Comparison of ENCODE assay signal across 8 cellular contexts in the genomic region with DNA sequence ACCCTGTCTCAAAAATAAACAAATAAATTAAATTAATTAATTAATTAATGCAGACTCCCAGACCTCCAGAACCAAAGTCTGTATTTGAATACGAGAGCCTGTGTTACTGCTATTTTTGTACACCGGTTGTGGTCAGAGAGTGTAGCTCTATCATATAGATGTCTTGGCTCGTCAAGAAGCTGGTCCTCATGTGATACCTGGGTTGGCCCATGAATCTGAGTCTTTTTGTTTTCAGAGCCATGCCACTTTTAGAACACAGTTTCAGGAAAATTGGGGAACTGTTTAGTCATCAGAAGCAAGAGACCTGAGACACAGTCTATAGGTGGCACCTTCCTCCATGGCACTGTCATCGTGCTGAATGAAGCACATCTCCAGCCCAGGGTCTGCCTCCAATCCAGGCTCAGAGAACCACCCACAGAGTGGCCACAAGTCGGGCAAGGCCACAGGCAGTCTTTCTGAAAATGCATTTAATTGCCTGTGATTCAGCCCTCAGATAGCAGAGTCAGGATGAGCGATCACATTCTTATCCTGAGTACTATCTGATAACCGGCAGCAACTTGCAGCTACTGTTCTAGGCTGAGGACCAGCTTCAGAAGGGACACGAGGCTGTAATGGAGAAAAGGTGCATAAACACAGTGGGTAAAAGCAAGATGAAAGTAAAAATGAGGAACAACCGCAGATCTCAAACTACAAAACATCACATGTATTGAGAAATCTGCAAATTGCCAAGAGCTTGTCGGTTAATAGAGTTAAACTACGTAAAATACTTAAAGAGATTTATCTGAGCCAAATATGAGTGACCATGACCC. TPM values are rescaled to one million over a fixed set of nuclear protein-coding genes. Genes with fewer than 3 reads are reported as not detected.
A peak's percentile ranks its signal among the peaks of the same experiment; 100 is the strongest.
DNase-seq lines count a peak whose midpoint lies in the region; ATAC-seq and TF ChIP-seq lines count a peak whose summit lies in the region.
"Had no signal": no experiment of that assay in that cellular context is flagged by ENCODE, and none has a peak within 500 bp of the region (broad histone marks: within the 10 kb centered on the region; RNA-seq: fewer than 3 reads in every experiment).

No MANE protein-coding gene starts in this region.

- H3K27me3 ChIP-seq in GM23248 (replicated peaks; ENCODE audit: insufficient read depth) (no peaks in the 10 kb centered on the region), adipocyte (replicated peaks; ENCODE audit: control insufficient read depth, insufficient read depth, low read length) (no peaks in the 10 kb centered on the region), osteoblast (ENCODE audit: insufficient read depth, low read length) (no peaks in the 10 kb centered on the region)
- H3K27me3 ChIP-seq: heart left ventricle had no signal

- 33 to 34% methylated on average over 11 of the region's 11 CpGs for WGBS in GM23248 (ENCODE audit: low coverage in 1 of 2, low lambda C conversion rate in 2 of 2, missing lambda C conversion rate in 2 of 2), 2 experiments

- H3K36me3 ChIP-seq in GM23248 (ENCODE audit: low read depth) (no peaks in the 10 kb centered on the region), adipocyte (ENCODE audit: control insufficient read depth, insufficient read depth, low read length, severe bottlenecking) (no peaks in the 10 kb centered on the region), osteoblast (ENCODE audit: insufficient read depth, low read length) (no peaks in the 10 kb centered on the region)
- H3K36me3 ChIP-seq: heart left ventricle had no signal

- H3K9ac ChIP-seq in GM23248 (peak overlapping the region; percentile 36), adipocyte (ENCODE audit: low read length) (no peak overlapping the region)

- H3K4me1 ChIP-seq in GM23248 (ENCODE audit: insufficient read depth) (peaks cover 36% of the 10 kb centered on the region), adipocyte (ENCODE audit: control insufficient read depth, insufficient read depth, low read length) (peaks cover 32% of the 10 kb centered on the region), osteoblast (ENCODE audit: insufficient read depth, low read length) (peaks cover 39% of the 10 kb centered on the region)

- no peaks in the 10 kb centered on the region for H4K20me1 ChIP-seq in GM23248 (ENCODE audit: insufficient read depth)
- H4K20me1 ChIP-seq in osteoblast (ENCODE audit: insufficient read depth, low read length), result no peaks in the 10 kb centered on the region

- DNase-seq in GM23248 (peak; percentile 88), NOMO-1 (lab: John Stamatoyannopoulos, UW; ENCODE audit: unreplicated experiment in 2 of 2) (peak; percentile 79 to 80), adipocyte (ENCODE audit: low read depth) (peak; percentile 42), osteoblast (ENCODE audit: insufficient read length, low spot score, missing footprints) (peak; percentile 79), NCI-H1105 treated with DMSO at 0.1 percent for 48 hours (lab: John Stamatoyannopoulos, UW) (no peak)
- DNase-seq: heart left ventricle had no signal

- H3K79me2 ChIP-seq in GM23248 (ENCODE audit: insufficient read depth) (no peaks in the 10 kb centered on the region), osteoblast (ENCODE audit: insufficient read depth, low read length) (no peaks in the 10 kb centered on the region)

- H3K9me3 ChIP-seq in GM23248 (ENCODE audit: low read depth) (no peaks in the 10 kb centered on the region), adipocyte (ENCODE audit: control insufficient read depth, low read length) (peaks cover 5% of the 10 kb centered on the region), osteoblast (ENCODE audit: low read depth, low read length) (no peaks in the 10 kb centered on the region)

- H3K4me2 ChIP-seq in GM23248 (ENCODE audit: unreplicated experiment) (peak overlapping the region; percentile 32), osteoblast (ENCODE audit: insufficient read depth, low read length) (peak overlapping the region; percentile 28)

- no peaks in the 10 kb centered on the region for H3K9me2 ChIP-seq in GM23248 (ENCODE audit: insufficient read depth)

- peaks cover 36% of the 10 kb centered on the region for H3F3A ChIP-seq in GM23248 (ENCODE audit: insufficient read depth)

- in situ Hi-C loops in GM23248 (cut with MboI), result no loop called here

- H3K4me3 ChIP-seq in GM23248, result no peak overlapping the region
- H3K4me3 ChIP-seq in adipocyte (ENCODE audit: low read length), result no peak overlapping the region
- H3K4me3 ChIP-seq in osteoblast (ENCODE audit: insufficient read depth, low read length), result no peak overlapping the region
- H3K4me3 ChIP-seq: heart left ventricle had no signal

- no peak for TF ChIP-seq CTCF in osteoblast (IDR thresholded peaks at IDR 0.05; ENCODE audit: extremely low read depth, low read depth, low read length)

- H2AFZ ChIP-seq in GM23248 (no peak overlapping the region), osteoblast (ENCODE audit: low read length) (no peak overlapping the region)

- peak overlapping the region; percentile 68 for H3K27ac ChIP-seq in GM23248
- H3K27ac ChIP-seq in osteoblast (ENCODE audit: low read depth, low read length), result peak overlapping the region; percentile 76

- ATAC-seq in HG02610 (IDR thresholded peaks at IDR 0.05; ENCODE audit: unreplicated experiment) (no peak), HG03571 (IDR thresholded peaks at IDR 0.05; ENCODE audit: unreplicated experiment) (no peak)

RNA-seq across cellular contexts. Expression of gene HAPSTR1, which starts 14.2 kb away (rescaled TPM):
- total RNA-seq in GM23248 (2014; rRNA removed; shearing (Covaris generic)), result 79.2 and 85.5 TPM in 2 replicates
- 11.7 and 12.0 TPM in 2 replicates for polyA plus RNA-seq in GM23248 (2016; fragmentation: Nextera tagmentation; extraction: Ambion mirVana)
- 86.3 and 93.4 TPM in 2 replicates for total RNA-seq in osteoblast
